8 cellular contexts compared by ENCODE assay signal in genomic region chr1:224340711-224341384, GRCh38. TPM values are rescaled to one million over a fixed set of nuclear protein-coding genes. Genes with fewer than 3 reads are reported as not detected.
DNase-seq lines count a peak whose midpoint lies in the region; ATAC-seq and TF ChIP-seq lines count a peak whose summit lies in the region.

No MANE protein-coding gene starts in this region.

- no peak overlapping the region for H3K27ac Mint-ChIP-seq in neural crest cell (ENCODE audit: unreplicated experiment)

- H3K9me3 Mint-ChIP-seq in neural crest cell, result peaks cover 8% of the 10 kb centered on the region

- no peak for TF ChIP-seq CTCF in neural crest cell (conservative IDR thresholded peaks at IDR 0.05)

- H3K27me3 Mint-ChIP-seq in neural crest cell (ENCODE audit: low read depth), result peaks cover 37% of the 10 kb centered on the region

- peaks cover 3% of the 10 kb centered on the region for H3K36me3 Mint-ChIP-seq in neural crest cell (ENCODE audit: low read depth)

- DNase-seq in activated CD4-positive, alpha-beta T cell treated with anti-CD3 and anti-CD28 coated beads, Interleukin-2, amount 50 U/mL, for 4 hours, result peak; percentile 14 to 18
- DNase-seq in erythroblast (lab: John Stamatoyannopoulos, UW) (peak; percentile 48 to 59), neural crest cell (ENCODE audit: low read depth, low spot score) (peak; percentile 27), 8988T (no peak), MV-4-11 (lab: John Stamatoyannopoulos, UW) (no peak)

- peak overlapping the region; percentile 66 for H3K4me3 Mint-ChIP-seq in neural crest cell

- TF ChIP-seq POLR2A in erythroblast (IDR thresholded peaks at IDR 0.05; ENCODE audit: low read length), result no peak

- peaks cover 4% of the 10 kb centered on the region for H3K4me1 Mint-ChIP-seq in neural crest cell

- peak; percentile 78 for ATAC-seq in GM18498 (IDR thresholded peaks at IDR 0.05; ENCODE audit: unreplicated experiment)
- ATAC-seq in HG03066 (IDR thresholded peaks at IDR 0.05; ENCODE audit: low read depth, unreplicated experiment), result peak; percentile 65
- ATAC-seq in GM21526 (IDR thresholded peaks at IDR 0.05; ENCODE audit: low FRiP score, unreplicated experiment), result no peak

RNA-seq across cellular contexts. Expression of gene NVL, which starts 10.9 kb away (rescaled TPM):
- total RNA-seq in neural crest cell, result 51.2 and 53.8 TPM in 2 replicates

RNA-seq across cellular contexts. Expression of gene CNIH4, which starts 15.8 kb away (rescaled TPM):
- total RNA-seq in neural crest cell, result 66.5 and 70.2 TPM in 2 replicates

Comparison
In these comparisons a context has a peak if more than half of its experiments do, and no peak if none do; other contexts are left out.
1. DNase-seq: peak in activated CD4-positive, alpha-beta T cell treated with anti-CD3 and anti-CD28 coated beads, Interleukin-2, amount 50 U/mL, for 4 hours (2 of 2), erythroblast (2 of 2) and neural crest cell (single experiment); none in 8988T (single experiment) and MV-4-11 (single experiment).